In genomic region chr7:77476871-77477270, GRCh38 we compare ENCODE assay signal across 3 cellular contexts.
A peak's percentile ranks its signal among the peaks of the same experiment; 100 is the strongest.
TF ChIP-seq lines count a peak whose summit lies in the region.

No MANE protein-coding gene starts in this region.

TF ChIP-seq in A549, 52 proteins besides CTCF, POLR2A, EP300 and RAD21 (continued from another document):
- TF ChIP-seq, protein P1, sequence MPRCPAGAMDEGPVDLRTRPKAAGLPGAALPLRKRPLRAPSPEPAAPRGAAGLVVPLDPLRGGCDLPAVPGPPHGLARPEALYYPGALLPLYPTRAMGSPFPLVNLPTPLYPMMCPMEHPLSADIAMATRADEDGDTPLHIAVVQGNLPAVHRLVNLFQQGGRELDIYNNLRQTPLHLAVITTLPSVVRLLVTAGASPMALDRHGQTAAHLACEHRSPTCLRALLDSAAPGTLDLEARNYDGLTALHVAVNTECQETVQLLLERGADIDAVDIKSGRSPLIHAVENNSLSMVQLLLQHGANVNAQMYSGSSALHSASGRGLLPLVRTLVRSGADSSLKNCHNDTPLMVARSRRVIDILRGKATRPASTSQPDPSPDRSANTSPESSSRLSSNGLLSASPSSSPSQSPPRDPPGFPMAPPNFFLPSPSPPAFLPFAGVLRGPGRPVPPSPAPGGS (IDR thresholded peaks at IDR 0.05) = no peak
- TF ChIP-seq POLR2AphosphoS2 (conservative IDR thresholded peaks at IDR 0.05; ENCODE audit: low read length) = no peak
TF ChIP-seq in A549: peak in this region for 0.

TF ChIP-seq in HCT116, 20 proteins besides CTCF, POLR2A, EP300 and RAD21 (continued from another document):
- TF ChIP-seq REST (IDR thresholded peaks at IDR 0.05; ENCODE audit: low read depth) (no peak), JUND (IDR thresholded peaks at IDR 0.05) (no peak), EGR1 (IDR thresholded peaks at IDR 0.05; ENCODE audit: low read depth) (no peak), CEBPB (IDR thresholded peaks at IDR 0.05; ENCODE audit: low read depth) (no peak), SIN3A (IDR thresholded peaks at IDR 0.05; ENCODE audit: low read depth) (no peak), EZH2phosphoT487 (IDR thresholded peaks at IDR 0.05; ENCODE audit: borderline replicate concordance) (no peak), POLR2AphosphoS5 (IDR thresholded peaks at IDR 0.05; ENCODE audit: low read depth, low read length) (no peak)
- TF ChIP-seq, protein P2, sequence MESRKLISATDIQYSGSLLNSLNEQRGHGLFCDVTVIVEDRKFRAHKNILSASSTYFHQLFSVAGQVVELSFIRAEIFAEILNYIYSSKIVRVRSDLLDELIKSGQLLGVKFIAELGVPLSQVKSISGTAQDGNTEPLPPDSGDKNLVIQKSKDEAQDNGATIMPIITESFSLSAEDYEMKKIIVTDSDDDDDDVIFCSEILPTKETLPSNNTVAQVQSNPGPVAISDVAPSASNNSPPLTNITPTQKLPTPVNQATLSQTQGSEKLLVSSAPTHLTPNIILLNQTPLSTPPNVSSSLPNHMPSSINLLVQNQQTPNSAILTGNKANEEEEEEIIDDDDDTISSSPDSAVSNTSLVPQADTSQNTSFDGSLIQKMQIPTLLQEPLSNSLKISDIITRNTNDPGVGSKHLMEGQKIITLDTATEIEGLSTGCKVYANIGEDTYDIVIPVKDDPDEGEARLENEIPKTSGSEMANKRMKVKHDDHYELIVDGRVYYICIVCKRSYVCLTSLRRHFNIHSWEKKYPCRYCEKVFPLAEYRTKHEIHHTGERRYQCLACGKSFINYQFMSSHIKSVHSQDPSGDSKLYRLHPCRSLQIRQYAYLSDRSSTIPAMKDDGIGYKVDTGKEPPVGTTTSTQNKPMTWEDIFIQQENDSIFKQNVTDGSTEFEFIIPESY (IDR thresholded peaks at IDR 0.05; ENCODE audit: extremely low read depth, insufficient replicate concordance, low read length) = no peak
TF ChIP-seq in HCT116: peak in this region for 0.

TF ChIP-seq in SK-N-SH treated with all-trans-retinoic acid at 6 μM for 48 hours, 23 proteins besides CTCF, POLR2A, EP300 and RAD21 (continued from another document):
- TF ChIP-seq, protein P3, sequence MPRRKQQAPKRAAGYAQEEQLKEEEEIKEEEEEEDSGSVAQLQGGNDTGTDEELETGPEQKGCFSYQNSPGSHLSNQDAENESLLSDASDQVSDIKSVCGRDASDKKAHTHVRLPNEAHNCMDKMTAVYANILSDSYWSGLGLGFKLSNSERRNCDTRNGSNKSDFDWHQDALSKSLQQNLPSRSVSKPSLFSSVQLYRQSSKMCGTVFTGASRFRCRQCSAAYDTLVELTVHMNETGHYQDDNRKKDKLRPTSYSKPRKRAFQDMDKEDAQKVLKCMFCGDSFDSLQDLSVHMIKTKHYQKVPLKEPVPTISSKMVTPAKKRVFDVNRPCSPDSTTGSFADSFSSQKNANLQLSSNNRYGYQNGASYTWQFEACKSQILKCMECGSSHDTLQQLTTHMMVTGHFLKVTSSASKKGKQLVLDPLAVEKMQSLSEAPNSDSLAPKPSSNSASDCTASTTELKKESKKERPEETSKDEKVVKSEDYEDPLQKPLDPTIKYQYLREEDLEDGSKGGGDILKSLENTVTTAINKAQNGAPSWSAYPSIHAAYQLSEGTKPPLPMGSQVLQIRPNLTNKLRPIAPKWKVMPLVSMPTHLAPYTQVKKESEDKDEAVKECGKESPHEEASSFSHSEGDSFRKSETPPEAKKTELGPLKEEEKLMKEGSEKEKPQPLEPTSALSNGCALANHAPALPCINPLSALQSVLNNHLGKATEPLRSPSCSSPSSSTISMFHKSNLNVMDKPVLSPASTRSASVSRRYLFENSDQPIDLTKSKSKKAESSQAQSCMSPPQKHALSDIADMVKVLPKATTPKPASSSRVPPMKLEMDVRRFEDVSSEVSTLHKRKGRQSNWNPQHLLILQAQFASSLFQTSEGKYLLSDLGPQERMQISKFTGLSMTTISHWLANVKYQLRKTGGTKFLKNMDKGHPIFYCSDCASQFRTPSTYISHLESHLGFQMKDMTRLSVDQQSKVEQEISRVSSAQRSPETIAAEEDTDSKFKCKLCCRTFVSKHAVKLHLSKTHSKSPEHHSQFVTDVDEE (CRISPR knock-in tag; IDR thresholded peaks at IDR 0.05) = peak; percentile 80
- no peak for TF ChIP-seq TOX (CRISPR knock-in tag; IDR thresholded peaks at IDR 0.05; ENCODE audit: borderline replicate concordance)
- peak; percentile 23; the same call in 1 of the 2 replicates for TF ChIP-seq ZC3H10 (CRISPR knock-in tag; IDR thresholded peaks at IDR 0.05)
- no peak for TF ChIP-seq OSR1 (CRISPR knock-in tag; IDR thresholded peaks at IDR 0.05)
- TF ChIP-seq, protein P4, sequence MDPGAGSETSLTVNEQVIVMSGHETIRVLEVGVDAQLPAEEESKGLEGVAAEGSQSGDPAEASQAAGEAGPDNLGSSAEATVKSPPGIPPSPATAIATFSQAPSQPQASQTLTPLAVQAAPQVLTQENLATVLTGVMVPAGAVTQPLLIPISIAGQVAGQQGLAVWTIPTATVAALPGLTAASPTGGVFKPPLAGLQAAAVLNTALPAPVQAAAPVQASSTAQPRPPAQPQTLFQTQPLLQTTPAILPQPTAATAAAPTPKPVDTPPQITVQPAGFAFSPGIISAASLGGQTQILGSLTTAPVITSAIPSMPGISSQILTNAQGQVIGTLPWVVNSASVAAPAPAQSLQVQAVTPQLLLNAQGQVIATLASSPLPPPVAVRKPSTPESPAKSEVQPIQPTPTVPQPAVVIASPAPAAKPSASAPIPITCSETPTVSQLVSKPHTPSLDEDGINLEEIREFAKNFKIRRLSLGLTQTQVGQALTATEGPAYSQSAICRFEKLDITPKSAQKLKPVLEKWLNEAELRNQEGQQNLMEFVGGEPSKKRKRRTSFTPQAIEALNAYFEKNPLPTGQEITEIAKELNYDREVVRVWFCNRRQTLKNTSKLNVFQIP (CRISPR knock-in tag; IDR thresholded peaks at IDR 0.05; ENCODE audit: borderline replicate concordance, low read depth) = peak; percentile 83; the same call in 1 of the 2 replicates
- TF ChIP-seq BACH2 (CRISPR knock-in tag; IDR thresholded peaks at IDR 0.05; ENCODE audit: borderline replicate concordance) = no peak
- peak; percentile 91 for TF ChIP-seq PATZ1 (CRISPR knock-in tag; IDR thresholded peaks at IDR 0.05; ENCODE audit: borderline replicate concordance)
- peak; percentile 61 for TF ChIP-seq ZNF70 (CRISPR knock-in tag; IDR thresholded peaks at IDR 0.05)
- TF ChIP-seq ZFP3 (CRISPR knock-in tag; IDR thresholded peaks at IDR 0.05) = no peak
- no peak for TF ChIP-seq ARNTL (CRISPR knock-in tag; IDR thresholded peaks at IDR 0.05; ENCODE audit: borderline replicate concordance, low read depth)
- TF ChIP-seq CSDC2 (CRISPR knock-in tag; IDR thresholded peaks at IDR 0.05) = peak; percentile 71; the same call in 1 of the 2 replicates
- peak; percentile 94 for TF ChIP-seq ISL1 (CRISPR knock-in tag; IDR thresholded peaks at IDR 0.05)
- TF ChIP-seq ESRRG (CRISPR knock-in tag; IDR thresholded peaks at IDR 0.05) = peak; percentile 91
- no peak for TF ChIP-seq PPARA (CRISPR knock-in tag; IDR thresholded peaks at IDR 0.05; ENCODE audit: borderline replicate concordance)
- TF ChIP-seq GLIS3 (CRISPR knock-in tag; IDR thresholded peaks at IDR 0.05) = 0 out of 2 replicates have a peak, but pooled peaks have one; percentile 40
- peak; percentile 86 for TF ChIP-seq SNAI2 (CRISPR knock-in tag; IDR thresholded peaks at IDR 0.05)
